In the genomic region with DNA sequence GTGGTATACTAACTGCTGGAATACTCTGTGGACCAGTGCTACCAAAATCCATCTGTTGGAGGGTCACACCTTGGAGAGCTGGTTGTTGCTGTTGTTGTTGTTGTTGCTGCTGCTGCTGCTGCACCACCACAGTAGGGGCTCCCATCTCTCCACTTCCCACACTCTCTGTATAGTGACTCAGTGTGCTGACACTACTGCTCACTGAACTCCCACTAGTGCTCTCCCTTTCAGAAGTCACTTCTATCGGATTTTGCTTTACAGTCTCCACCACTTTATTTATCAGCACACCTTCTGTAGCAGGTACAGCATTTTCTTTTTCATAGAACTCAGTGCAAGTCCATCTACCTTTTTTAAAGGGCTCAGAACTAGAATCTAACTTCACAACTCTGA, we compare ENCODE assay signal across 9 cellular contexts. TPM values are rescaled to one million over a fixed set of nuclear protein-coding genes. Genes with fewer than 3 reads are reported as not detected.
DNase-seq lines count a peak whose midpoint lies in the region; ATAC-seq and TF ChIP-seq lines count a peak whose summit lies in the region.
"Had no signal": no experiment of that assay in that cellular context is flagged by ENCODE, and none has a peak within 500 bp of the region (broad histone marks: within the 10 kb centered on the region; RNA-seq: fewer than 3 reads in every experiment).

No MANE protein-coding gene starts in this region.

- H3K27me3 ChIP-seq in right cardiac atrium (ENCODE audit: control insufficient read depth, insufficient read depth) (no peaks in the 10 kb centered on the region), vagina (no peaks in the 10 kb centered on the region)

- TF ChIP-seq CTCF in astrocyte of the spinal cord (IDR thresholded peaks at IDR 0.05; ENCODE audit: low read depth, low read length) (no peak), vagina (IDR thresholded peaks at IDR 0.05) (no peak)

- WGBS in right cardiac atrium, result 67% methylated on average over 1 of the region's 1 CpG

- H3K4me1 ChIP-seq in right cardiac atrium (ENCODE audit: control insufficient read depth, insufficient read depth, low read length) (peaks cover 12% of the 10 kb centered on the region), vagina (peaks cover 62% of the 10 kb centered on the region)

- intact Hi-C loops in right cardiac atrium (cut with DNase I), result no loop called here
- intact Hi-C loops in left cardiac atrium (cut with DNase I), result loop anchor here in 1 of 2 donors (10.0 kb wide), 1 partner anchor 90 kb away; no protein-coding TSS in a partner anchor
- intact Hi-C loops in vagina (cut with DNase I), result no loop called here

- DNase-seq in right cardiac atrium, result no peak
- DNase-seq in left cardiac atrium, result no peak
- DNase-seq in astrocyte of the spinal cord (ENCODE audit: low read depth, low spot score), result no peak
- peak; percentile 5 for DNase-seq in left kidney (ENCODE audit: low read depth, low spot score)
- DNase-seq in vagina (ENCODE audit: extremely low spot score in 2 of 2), result no peak
- no peak for DNase-seq in SHP77 (lab: John Stamatoyannopoulos, UW)
- DNase-seq: activated CD8-positive, alpha-beta memory T cell treated with anti-CD3 and anti-CD28 coated beads for 24 hours had no signal

- H3K27ac ChIP-seq in right cardiac atrium (ENCODE audit: low read length) (no peak overlapping the region), vagina (no peak overlapping the region)

- TF ChIP-seq POLR2A in vagina (IDR thresholded peaks at IDR 0.05), result no peak

- in situ Hi-C loops in astrocyte of the spinal cord (cut with HindIII; ENCODE audit: low sequenced_read_pairs), result no loop called here

- H3K9me3 ChIP-seq in right cardiac atrium (ENCODE audit: control insufficient read depth, low read length) (no peaks in the 10 kb centered on the region), vagina (no peaks in the 10 kb centered on the region)

- H3K36me3 ChIP-seq in vagina, result no peaks in the 10 kb centered on the region

- H3K4me3 ChIP-seq in right cardiac atrium (ENCODE audit: low read length) (peak overlapping the region; percentile 16), astrocyte of the spinal cord (ENCODE audit: low read depth, low read length) (peak overlapping the region; percentile 77), vagina (peak overlapping the region; percentile 90)

- ATAC-seq in right cardiac atrium, result no peak
- ATAC-seq in left cardiac atrium, result no peak
- no peak for ATAC-seq in HG03457 (IDR thresholded peaks at IDR 0.05; ENCODE audit: unreplicated experiment)
- ATAC-seq in HG03521 (IDR thresholded peaks at IDR 0.05; ENCODE audit: unreplicated experiment), result no peak

RNA-seq across cellular contexts. Expression of a gene that starts 1.7 kb away (rescaled TPM):
- 100 to 1,000 TPM in 3 of 4 donors, 10 to 100 TPM in 1; 90.8 to 163 (median 138) TPM for total RNA-seq in right cardiac atrium
- polyA plus RNA-seq in right cardiac atrium, result 112 TPM
- total RNA-seq in left cardiac atrium, result 100 to 1,000 TPM in 1 of 2 donors, 10 to 100 TPM in 1; 68.5 to 109 TPM
- 117 TPM for total RNA-seq in vagina

Comparison
In these comparisons a context has a peak if more than half of its experiments do, and no peak if none do; other contexts are left out.
1. H3K4me3 ChIP-seq: peak in every context shown above with its lines; median percentile 90 in vagina; 77 in astrocyte of the spinal cord; 16 in right cardiac atrium.